ENCODE assay signal across 2 cellular contexts in genomic region chr15:43184407-43185160, GRCh38.
TF ChIP-seq lines count a peak whose summit lies in the region.

No MANE protein-coding gene starts in this region.

TF ChIP-seq in SK-N-SH, 30 proteins besides CTCF, POLR2A, EP300 and RAD21 (continued from another document):
- TF ChIP-seq NRF1 (IDR thresholded peaks at IDR 0.05; ENCODE audit: low read depth, low read length): no peak
- TF ChIP-seq TCF12 (IDR thresholded peaks at IDR 0.05): no peak
- no peak for TF ChIP-seq MEF2A (IDR thresholded peaks at IDR 0.05; ENCODE audit: borderline replicate concordance, low read depth)
- TF ChIP-seq SMC3 (IDR thresholded peaks at IDR 0.05; ENCODE audit: low read depth, low read length): no peak
- no peak for TF ChIP-seq GABPA (IDR thresholded peaks at IDR 0.05; ENCODE audit: low read depth)
- no peak for TF ChIP-seq YY1 (IDR thresholded peaks at IDR 0.05; ENCODE audit: low read depth)
- no peak for TF ChIP-seq MXI1 (IDR thresholded peaks at IDR 0.05; ENCODE audit: low read depth, low read length)
- TF ChIP-seq POLR2AphosphoS5 (IDR thresholded peaks at IDR 0.05; ENCODE audit: low read depth, low read length): no peak

TF ChIP-seq in SK-N-SH treated with all-trans-retinoic acid at 6 μM for 48 hours, 23 proteins besides CTCF, POLR2A, EP300 and RAD21 (continued from another document):
- TF ChIP-seq ZNF70 (CRISPR knock-in tag; IDR thresholded peaks at IDR 0.05): no peak
- TF ChIP-seq, protein P1, sequence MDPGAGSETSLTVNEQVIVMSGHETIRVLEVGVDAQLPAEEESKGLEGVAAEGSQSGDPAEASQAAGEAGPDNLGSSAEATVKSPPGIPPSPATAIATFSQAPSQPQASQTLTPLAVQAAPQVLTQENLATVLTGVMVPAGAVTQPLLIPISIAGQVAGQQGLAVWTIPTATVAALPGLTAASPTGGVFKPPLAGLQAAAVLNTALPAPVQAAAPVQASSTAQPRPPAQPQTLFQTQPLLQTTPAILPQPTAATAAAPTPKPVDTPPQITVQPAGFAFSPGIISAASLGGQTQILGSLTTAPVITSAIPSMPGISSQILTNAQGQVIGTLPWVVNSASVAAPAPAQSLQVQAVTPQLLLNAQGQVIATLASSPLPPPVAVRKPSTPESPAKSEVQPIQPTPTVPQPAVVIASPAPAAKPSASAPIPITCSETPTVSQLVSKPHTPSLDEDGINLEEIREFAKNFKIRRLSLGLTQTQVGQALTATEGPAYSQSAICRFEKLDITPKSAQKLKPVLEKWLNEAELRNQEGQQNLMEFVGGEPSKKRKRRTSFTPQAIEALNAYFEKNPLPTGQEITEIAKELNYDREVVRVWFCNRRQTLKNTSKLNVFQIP (CRISPR knock-in tag; IDR thresholded peaks at IDR 0.05; ENCODE audit: borderline replicate concordance, low read depth): no peak
